Comparison of ENCODE assay signal across 8 cellular contexts in genomic region chr16:81077077-81077940, GRCh38. TPM values are rescaled to one million over a fixed set of nuclear protein-coding genes. Genes with fewer than 3 reads are reported as not detected.
DNase-seq lines count a peak whose midpoint lies in the region; ATAC-seq, FAIRE-seq and TF ChIP-seq lines count a peak whose summit lies in the region.

TSS of gene C16orf46 (minus strand) at chr16:81077238. CDS start at chr16:81063955, 13,283 bp downstream.

- peak within 1 kb of the TSS; percentile 43 for H2AFZ ChIP-seq in HepG2 (ENCODE audit: low read length)

- H3K36me3 ChIP-seq in HepG2 (replicated peaks in 1 of 2; ENCODE audit: control insufficient read depth in 1 of 2, insufficient read depth in 2 of 2, low read length in 2 of 2): peaks cover 2 to 9% of the 10 kb centered on the region in 2 experiments; a peak in 4 of 5 replicates

- POLR2A ChIA-PET in HepG2 (lab: Yijun Ruan, JAX): interaction anchor here (0.5 to 2.6 kb wide), 21 partner anchors 8 to 370 kb away, joined by 3 to 21 read pairs (median 5); partner anchors contain the start of genes ATMIN, CENPN and CMC2

- H3K9ac ChIP-seq in HepG2 (ENCODE audit: insufficient read depth, low read depth, low read length): peak within 1 kb of the TSS; percentile 88

- peaks cover 0 to 4% (median 2%) of the 10 kb centered on the region in 3 donors for H3K27me3 Mint-ChIP-seq in CD14-positive monocyte (ENCODE audit: low read depth in 3 of 3)

- TF ChIP-seq POLR2A in HepG2 (IDR thresholded peaks at IDR 0.05; ENCODE audit: insufficient read depth in 1 of 2, low read depth in 2 of 2, low read length in 2 of 2): peak; percentile 93 to 97

- H3K36me3 Mint-ChIP-seq in CD14-positive monocyte: no peaks in the 10 kb centered on the region

- H3K4me1 ChIP-seq in HepG2 (ENCODE audit: insufficient read depth, low read length): peaks cover 15% of the 10 kb centered on the region

- ATAC-seq in GM19372 (IDR thresholded peaks at IDR 0.05; ENCODE audit: low read depth, unreplicated experiment): peak; percentile 95
- ATAC-seq in HG03520 (IDR thresholded peaks at IDR 0.05; ENCODE audit: unreplicated experiment): peak; percentile 95
- peak; percentile 96 for ATAC-seq in HepG2

- H3K27ac Mint-ChIP-seq in CD14-positive monocyte: no peak within 1 kb of the TSS

- H3K9me3 ChIP-seq in HepG2 (ENCODE audit: low read length): no peaks in the 10 kb centered on the region

- no peaks in the 10 kb centered on the region; a peak in 1 of 5 replicates for H3K27me3 ChIP-seq in HepG2 (ENCODE audit: control insufficient read depth in 1 of 2, insufficient read depth in 2 of 2, low read length in 2 of 2)

- TF ChIP-seq RAD21 in HepG2 (CRISPR knock-in tag; IDR thresholded peaks at IDR 0.05): peak; percentile 37

- 17% methylated on average over 34 of the region's 58 CpGs for WGBS in HepG2 (ENCODE audit: low lambda C conversion rate)

- no peaks in the 10 kb centered on the region for H3K79me2 ChIP-seq in HepG2 (ENCODE audit: insufficient read depth, low read length)

- CTCF ChIA-PET in HepG2 (lab: Yijun Ruan, JAX; ENCODE audit: low intra/inter-chr PET ratio, low total read pairs): interaction anchor here (2.0 kb wide), 1 partner anchor 42 kb away, joined by 7 read pairs; the partner anchor contains the start of gene ATMIN

- 0 out of 4 replicates have a peak, but pooled peaks of 1 of the 2 experiments have one; percentile 43 for TF ChIP-seq EP300 in HepG2 (IDR thresholded peaks at IDR 0.05; ENCODE audit: low read depth in 2 of 2, low read length in 2 of 2)
- no peak for TF ChIP-seq EP300 in HepG2 (CRISPR knock-in tag; IDR thresholded peaks at IDR 0.05; ENCODE audit: borderline replicate concordance)

- peak within 1 kb of the TSS; percentile 94 for H3K4me2 ChIP-seq in HepG2 (ENCODE audit: low read depth, low read length)

- BruUV-seq in HepG2 (replicated peaks; lab: Mats Ljungman, UMichigan): TSS peak; percentile 94

- DNase-seq in CD14-positive monocyte (ENCODE audit: low spot score) (peak; percentile 95), NCI-H526 treated with DMSO at 0.1 percent for 48 hours (lab: John Stamatoyannopoulos, UW) (peak; percentile 73), dermis blood vessel endothelial cell (peak; percentile 98), HepG2 (ENCODE audit: low spot score) (peak; percentile 96)
- DNase-seq in activated CD4-positive, alpha-beta T cell treated with anti-CD3 and anti-CD28 coated beads, Interleukin-2, amount 50 U/mL, for 1 hour: peak; percentile 96
- peak; percentile 93 for DNase-seq in stimulated activated CD4-positive, alpha-beta T cell treated with anti-CD3 and anti-CD28 coated beads, Interleukin-2, amount 100 ng/mL, for 4 hours (ENCODE audit: low read depth)

- peak; percentile 80 for FAIRE-seq in HepG2 (lab: Jason Lieb, UNC)

- peaks cover 3% of the 10 kb centered on the region for H3K4me1 Mint-ChIP-seq in CD14-positive monocyte

- peak within 1 kb of the TSS; percentile 81 to 85 (median 81) for H3K4me3 ChIP-seq in HepG2 (replicated peaks in 1 of 3; ENCODE audit: insufficient read depth in 1 of 3, low read depth in 2 of 3, low read length in 3 of 3)

- H3K4me3 Mint-ChIP-seq in CD14-positive monocyte: no peak within 1 kb of the TSS

- H3K27ac ChIP-seq in HepG2 (ENCODE audit: extremely low read length, insufficient read depth, low read length): peak within 1 kb of the TSS; percentile 85

- H4K20me1 ChIP-seq in HepG2 (ENCODE audit: insufficient read depth, low read length): no peaks in the 10 kb centered on the region

- no peak for TF ChIP-seq CTCF in CD14-positive monocyte (IDR thresholded peaks at IDR 0.05)
- 0 out of 2 replicates have a peak, but pooled peaks have one; percentile 35 for TF ChIP-seq CTCF in HepG2 (CRISPR knock-in tag; IDR thresholded peaks at IDR 0.05)

- no peaks in the 10 kb centered on the region for H3K9me3 Mint-ChIP-seq in CD14-positive monocyte

- in situ Hi-C loops in HepG2 (cut with HindIII; ENCODE audit: extremely low pct_ligation_motif_present, low pct_unique_long_range_greater_than_20kb): no loop called here

- intact Hi-C loops in CD14-positive monocyte (cut with micrococcal nuclease) (loop anchor here (1.0 to 2.0 kb wide), 3 partner anchors 19 to 41 kb away; partner anchors contain the start of gene GCSH (in 2 of the 2)), HepG2 (cut with micrococcal nuclease; ENCODE audit: unreplicated experiment) (loop anchor here (1.0 kb wide), 1 partner anchor 42 kb away; the partner anchor contains the start of gene ATMIN)

TF ChIP-seq in HepG2, 621 proteins besides CTCF, POLR2A, EP300 and RAD21 (continues in another document):
- TF ChIP-seq ZBTB7B (CRISPR knock-in tag; IDR thresholded peaks at IDR 0.05): peak; percentile 98
- TF ChIP-seq, protein P1, sequence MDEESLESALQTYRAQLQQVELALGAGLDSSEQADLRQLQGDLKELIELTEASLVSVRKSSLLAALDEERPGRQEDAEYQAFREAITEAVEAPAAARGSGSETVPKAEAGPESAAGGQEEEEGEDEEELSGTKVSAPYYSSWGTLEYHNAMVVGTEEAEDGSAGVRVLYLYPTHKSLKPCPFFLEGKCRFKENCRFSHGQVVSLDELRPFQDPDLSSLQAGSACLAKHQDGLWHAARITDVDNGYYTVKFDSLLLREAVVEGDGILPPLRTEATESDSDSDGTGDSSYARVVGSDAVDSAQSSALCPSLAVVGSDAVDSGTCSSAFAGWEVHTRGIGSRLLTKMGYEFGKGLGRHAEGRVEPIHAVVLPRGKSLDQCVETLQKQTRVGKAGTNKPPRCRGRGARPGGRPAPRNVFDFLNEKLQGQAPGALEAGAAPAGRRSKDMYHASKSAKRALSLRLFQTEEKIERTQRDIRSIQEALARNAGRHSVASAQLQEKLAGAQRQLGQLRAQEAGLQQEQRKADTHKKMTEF (CRISPR knock-in tag; IDR thresholded peaks at IDR 0.05): peak; percentile 83; the same call in 1 of the 2 replicates
- no peak for TF ChIP-seq ARNT (IDR thresholded peaks at IDR 0.05)
- TF ChIP-seq TRAFD1 (CRISPR knock-in tag; IDR thresholded peaks at IDR 0.05; ENCODE audit: borderline replicate concordance): no peak; the same call in 1 of the 2 replicates
- TF ChIP-seq ZC3H4 (CRISPR knock-in tag; IDR thresholded peaks at IDR 0.05; ENCODE audit: borderline replicate concordance): no peak
- TF ChIP-seq ZNF251 (CRISPR knock-in tag; IDR thresholded peaks at IDR 0.05): no peak; the same call in 1 of the 2 replicates
- TF ChIP-seq SP4 (CRISPR knock-in tag; IDR thresholded peaks at IDR 0.05): peak; percentile 95
- TF ChIP-seq ZFP90 (CRISPR knock-in tag; IDR thresholded peaks at IDR 0.05; ENCODE audit: borderline replicate concordance): no peak; the same call in none of the 2 replicates
- no peak for TF ChIP-seq PBX2 (CRISPR knock-in tag; IDR thresholded peaks at IDR 0.05)
- peak; percentile 84; the same call in 1 of the 2 replicates for TF ChIP-seq ZNF441 (CRISPR knock-in tag; IDR thresholded peaks at IDR 0.05; ENCODE audit: borderline replicate concordance)
- no peak for TF ChIP-seq SRSF9 (IDR thresholded peaks at IDR 0.05; ENCODE audit: borderline replicate concordance, insufficient read depth, low read depth, low read length, poor library complexity, severe bottlenecking)

RNA-seq across cellular contexts. Expression of gene C16orf46, which starts in this region (rescaled TPM):
- polyA plus RNA-seq in CD14-positive monocyte (under 1 TPM in 1 of 2 donors, not detected in 1; 0.42 TPM), HepG2 (2011; rRNA removed) (0.39 and 0.55 TPM in 2 replicates)
- total RNA-seq in dermis blood vessel endothelial cell (0.23 and 0.51 TPM in 2 replicates), HepG2 (2016; rRNA removed; fragmentation: Illumina TruSeq; extraction: Trizol) (0.38 and 1.9 TPM in 2 replicates)
- 0.44 TPM in 1 of 2 replicates, not detected in the other for total RNA-seq in HepG2 (2016; cell fraction: cytosol; rRNA removed; fragmentation: Illumina TruSeq; extraction: Trizol; ENCODE audit: low read depth)
- 0.56 and 0.58 TPM in 2 replicates for total RNA-seq in HepG2 (2016; cell fraction: insoluble cytoplasmic fraction; rRNA removed; fragmentation: Illumina TruSeq; extraction: Trizol)
- total RNA-seq in HepG2 (2016; cell fraction: membrane; rRNA removed; fragmentation: Illumina TruSeq; extraction: Trizol): 0.31 and 0.86 TPM in 2 replicates
- 0.50 and 0.62 TPM in 2 replicates for total RNA-seq in HepG2 (2016; cell fraction: nucleus; rRNA removed; fragmentation: Illumina TruSeq; extraction: Trizol)
- polyA plus RNA-seq in HepG2 (2011; cell fraction: cytosol; rRNA removed): 0.36 and 0.47 TPM in 2 replicates
- 0.11 and 1.4 TPM in 2 replicates for polyA plus RNA-seq in HepG2 (2011; cell fraction: nucleus; rRNA removed)
- 0.42 and 0.80 TPM in 2 replicates for polyA plus RNA-seq in HepG2 (2012)
- 0.33 and 0.52 TPM in 2 replicates for polyA plus RNA-seq in HepG2 (2016; cell fraction: cytosol; fragmentation: Illumina TruSeq; extraction: Trizol; ENCODE audit: low read depth)
- polyA plus RNA-seq in HepG2 (2016; cell fraction: insoluble cytoplasmic fraction; fragmentation: Illumina TruSeq; extraction: Trizol; ENCODE audit: low read depth): 0.52 and 1.2 TPM in 2 replicates
- polyA plus RNA-seq in HepG2 (2016; cell fraction: membrane; fragmentation: Illumina TruSeq; extraction: Trizol; ENCODE audit: low read depth): 0.50 and 0.52 TPM in 2 replicates
- 0.32 and 0.67 TPM in 2 replicates for polyA plus RNA-seq in HepG2 (2016; cell fraction: nucleus; fragmentation: Illumina TruSeq; extraction: Trizol; ENCODE audit: insufficient read depth, low read depth)
- polyA minus RNA-seq in HepG2 (2011; rRNA and poly(A)+ RNA removed; ENCODE audit: low replicate concordance): not detected in 2 replicates
- polyA minus RNA-seq in HepG2 (2011; cell fraction: cytosol; rRNA and poly(A)+ RNA removed): 0.70 TPM in 1 of 2 replicates, not detected in the other
- 1.1 and 1.3 TPM in 2 replicates for polyA minus RNA-seq in HepG2 (2011; cell fraction: nucleus; rRNA and poly(A)+ RNA removed)

Comparison
In these comparisons a context has a peak if more than half of its experiments do, and no peak if none do; other contexts are left out.
1. Peak in every context shown above with its lines: DNase-seq, ATAC-seq, H3K4me3 ChIP-seq and H3K27ac ChIP-seq.
2. Peak in DNase-seq in CD14-positive monocyte; RNA of the gene not detected or under 1 TPM.
3. Peak in DNase-seq in dermis blood vessel endothelial cell; RNA of the gene not detected or under 1 TPM.